8 cellular contexts compared by ENCODE assay signal in the genomic region with DNA sequence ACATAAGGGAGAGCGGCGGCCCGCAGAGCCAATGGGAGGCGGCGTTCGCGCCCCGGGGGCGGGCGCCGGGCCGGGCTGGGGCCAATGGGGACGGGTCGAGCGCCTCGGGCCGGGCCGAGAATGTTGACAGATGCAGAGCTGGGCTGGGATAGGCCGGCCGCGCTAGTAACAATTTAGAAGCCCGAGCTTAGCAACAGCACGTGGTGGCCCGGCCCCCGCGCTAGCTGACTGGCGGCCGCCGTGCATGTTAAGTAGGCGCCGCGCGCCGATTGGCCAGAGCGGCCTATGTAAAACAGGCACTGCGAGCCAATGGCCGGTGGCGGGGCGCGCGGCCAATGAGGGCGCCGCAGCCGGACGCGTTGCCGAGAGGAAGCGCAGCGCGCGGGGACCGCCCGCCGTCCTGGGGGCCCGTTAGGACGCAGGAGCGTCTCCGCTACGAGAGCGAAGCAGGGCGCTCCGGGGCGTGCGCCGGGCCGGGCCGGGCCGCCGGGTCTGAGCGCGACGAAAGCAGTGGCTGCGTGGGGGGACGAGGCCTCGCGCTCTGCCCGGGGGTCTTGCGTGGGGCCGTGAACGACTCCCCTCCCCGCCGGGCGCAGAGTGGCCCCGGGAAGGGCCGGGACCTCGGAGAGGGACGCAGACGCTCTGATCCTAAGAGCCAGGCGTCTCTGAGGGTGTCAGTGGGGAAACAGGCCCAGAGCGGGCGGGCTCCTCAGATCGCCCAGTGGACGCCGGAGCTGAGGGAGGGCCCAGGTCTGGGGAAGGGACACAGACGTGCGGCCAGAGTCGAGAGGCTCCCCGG.
DNase-seq lines count a peak whose midpoint lies in the region; ATAC-seq and TF ChIP-seq lines count a peak whose summit lies in the region.

No MANE protein-coding gene starts in this region.

- ATAC-seq in HG03378 (IDR thresholded peaks at IDR 0.05; ENCODE audit: unreplicated experiment) = peak; percentile 93

- peak; percentile 93 for TF ChIP-seq POLR2A in GM19099 (IDR thresholded peaks at IDR 0.05; ENCODE audit: extremely low read depth, insufficient read length, low read depth)

- DNase-seq in AML-193 (lab: John Stamatoyannopoulos, UW) = peak; percentile 97
- DNase-seq in NCI-H446 treated with DMSO at 0.1 percent for 48 hours (lab: John Stamatoyannopoulos, UW) = peak; percentile 96
- peak; percentile 97 for DNase-seq in activated CD4-positive, CD25-positive, alpha-beta regulatory T cell treated with anti-CD3 and anti-CD28 coated beads, Interleukin-2, amount 50 U/mL, for 72 hours
- DNase-seq in cerebellar nuclear complex (lab: John Stamatoyannopoulos, UW) = peak; percentile 86 to 98
- peak; percentile 100 for DNase-seq in islet precursor cell
- peak; percentile 94 for DNase-seq in stimulated activated CD4-positive, alpha-beta T cell treated with anti-CD3 and anti-CD28 coated beads, Interleukin-12 subunit alpha, Interleukin-12 subunit beta, amount 100 ng/mL, for 4 hours

Comparison
In these comparisons a context has a peak if more than half of its experiments do, and no peak if none do; other contexts are left out.
1. Peak in every context shown above with its lines: DNase-seq and ATAC-seq.